Comparison of ENCODE assay signal across 30 cellular contexts in genomic region chr12:46067062-46067461, GRCh38.
"Had no signal": no experiment of that assay in that cellular context is flagged by ENCODE, and none has a peak within 500 bp of the region (broad histone marks: within the 10 kb centered on the region; RNA-seq: fewer than 3 reads in every experiment).

No MANE protein-coding gene starts in this region.

- H3K4me3 Mint-ChIP-seq: activated CD4-positive, alpha-beta memory T cell treated with anti-CD3 and anti-CD28 coated beads for 36 hours; activated naive CD4-positive, alpha-beta T cell treated with anti-CD3 and anti-CD28 coated beads for 36 hours; activated T-cell treated with anti-CD3 and anti-CD28 coated beads, Interleukin-2, amount 50 U/mL, for 4 hours; activated T-helper 1 cell treated with anti-CD3 and anti-CD28 coated beads, Interleukin-12 subunit alpha, Interleukin-12 subunit beta, Interleukin-2, Interleukin-4 antibody, amounts not matched to agents 30 ng/mL and 10 ng/mL and 1 ng/mL, durations not matched to agents 14 hours and 24 hours and 36 hours; T-helper 1 cell treated with Interleukin-12 subunit alpha and Interleukin-12 subunit beta and Interleukin-4 antibody, amounts not matched to agents 30 μg/mL and 1 μg/mL, for 36 hours; T-helper 2 cell treated with Interferon-gamma antibody and Interleukin-4, amounts not matched to agents 5 μg/mL and 100 μg/mL, for 36 hours; WTC11 had no signal

- H3K9me3 Mint-ChIP-seq: activated CD4-positive, alpha-beta memory T cell treated with anti-CD3 and anti-CD28 coated beads for 36 hours; activated naive CD4-positive, alpha-beta T cell treated with anti-CD3 and anti-CD28 coated beads for 36 hours; activated naive CD4-positive, alpha-beta T cell treated with anti-CD3 and anti-CD28 coated beads, Interleukin-2, amount 50 U/mL, for 72 hours; activated T-cell treated with anti-CD3 and anti-CD28 coated beads, Interleukin-2, amount 50 U/mL, for 4 hours; activated T-helper 1 cell treated with anti-CD3 and anti-CD28 coated beads, Interleukin-12 subunit alpha, Interleukin-12 subunit beta, Interleukin-2, Interleukin-4 antibody, amounts not matched to agents 30 ng/mL and 10 ng/mL and 1 ng/mL, durations not matched to agents 14 hours and 24 hours and 36 hours; T-helper 1 cell treated with Interleukin-12 subunit alpha and Interleukin-12 subunit beta and Interleukin-4 antibody, amounts not matched to agents 30 μg/mL and 1 μg/mL, for 36 hours; T-helper 2 cell treated with Interferon-gamma antibody and Interleukin-4, amounts not matched to agents 5 μg/mL and 100 μg/mL, for 36 hours had no signal

- ATAC-seq: activated naive CD4-positive, alpha-beta T cell treated with anti-CD3 and anti-CD28 coated beads, Interleukin-2, amount 50 U/mL, for 72 hours; activated T-cell treated with anti-CD3 and anti-CD28 coated beads, Interleukin-2, amount 50 U/mL, for 4 hours; PC-3; WTC11 had no signal

- H3K4me1 ChIP-seq: Peyer's patch, SJSA1 had no signal

- H3K4me3 ChIP-seq: Peyer's patch, SJSA1 had no signal

- H3K27me3 Mint-ChIP-seq: activated CD4-positive, alpha-beta memory T cell treated with anti-CD3 and anti-CD28 coated beads for 36 hours had no signal

- H3K27me3 ChIP-seq: brain microvascular endothelial cell, Peyer's patch, SJSA1 had no signal

- H3K27ac ChIP-seq: brain microvascular endothelial cell, Peyer's patch, SJSA1 had no signal

- DNase-seq: activated CD4-positive, alpha-beta memory T cell treated with anti-CD3 and anti-CD28 coated beads for 36 hours; activated CD4-positive, alpha-beta T cell treated with anti-CD3 and anti-CD28 coated beads for 4 hours; activated CD4-positive, alpha-beta T cell treated with anti-CD3 and anti-CD28 coated beads, Interleukin-2, amount 50 U/mL, for 1 hour; activated CD4-positive, CD25-positive, alpha-beta regulatory T cell treated with anti-CD3 and anti-CD28 coated beads, Interleukin-2, amount 50 U/mL, for 72 hours; activated CD8-positive, alpha-beta memory T cell treated with anti-CD3 and anti-CD28 coated beads, Interleukin-2, amount 50 U/mL, for 4 hours; activated gamma-delta T cell treated with Interleukin-2 at 50 U/mL for 16 hours; activated naive CD4-positive, alpha-beta T cell treated with anti-CD3 and anti-CD28 coated beads for 36 hours; activated T-cell treated with anti-CD3 and anti-CD28 coated beads for 4 hours; activated T-cell treated with anti-CD3 and anti-CD28 coated beads, Interleukin-2, amount 50 U/mL, for 4 hours; amniotic stem cell; aorta; brain microvascular endothelial cell; central memory CD4-positive, alpha-beta T cell; NCI-H1092; NCI-H1436 treated with DMSO at 0.1 percent for 48 hours; NCI-H1694 treated with DMSO at 0.1 percent for 48 hours; NCI-H2029; NCI-H345; NCI-H524 treated with DMSO at 0.1 percent for 48 hours; PC-3; Peyer's patch; RPMI8226; SHP77 treated with DMSO at 0.1 percent for 48 hours; SK-N-SH had no signal

- H3K27ac Mint-ChIP-seq: activated CD4-positive, alpha-beta memory T cell treated with anti-CD3 and anti-CD28 coated beads for 36 hours; activated naive CD4-positive, alpha-beta T cell treated with anti-CD3 and anti-CD28 coated beads for 36 hours; activated naive CD4-positive, alpha-beta T cell treated with anti-CD3 and anti-CD28 coated beads, Interleukin-2, amount 50 U/mL, for 72 hours; activated T-helper 1 cell treated with anti-CD3 and anti-CD28 coated beads, Interleukin-12 subunit alpha, Interleukin-12 subunit beta, Interleukin-2, Interleukin-4 antibody, amounts not matched to agents 30 ng/mL and 10 ng/mL and 1 ng/mL, durations not matched to agents 14 hours and 24 hours and 36 hours; T-helper 1 cell treated with Interleukin-12 subunit alpha and Interleukin-12 subunit beta and Interleukin-4 antibody, amounts not matched to agents 30 μg/mL and 1 μg/mL, for 36 hours; T-helper 2 cell treated with Interferon-gamma antibody and Interleukin-4, amounts not matched to agents 5 μg/mL and 100 μg/mL, for 36 hours; WTC11 had no signal

- H3K36me3 ChIP-seq: brain microvascular endothelial cell, Peyer's patch, SJSA1 had no signal

- H3K36me3 Mint-ChIP-seq: activated CD4-positive, alpha-beta memory T cell treated with anti-CD3 and anti-CD28 coated beads for 36 hours; activated naive CD4-positive, alpha-beta T cell treated with anti-CD3 and anti-CD28 coated beads, Interleukin-2, amount 50 U/mL, for 72 hours; WTC11 had no signal

- H3K9me3 ChIP-seq: Peyer's patch, SJSA1, SK-N-SH had no signal
